In genomic region chr15:28895566-28895965, GRCh38 we compare ENCODE assay signal across 28 cellular contexts. TPM values are rescaled to one million over a fixed set of nuclear protein-coding genes. Genes with fewer than 3 reads are reported as not detected.
"Had no signal": no experiment of that assay in that cellular context is flagged by ENCODE, and none has a peak within 500 bp of the region (broad histone marks: within the 10 kb centered on the region; RNA-seq: fewer than 3 reads in every experiment).

No MANE protein-coding gene starts in this region.

- H3K27me3 ChIP-seq: ascending aorta, body of pancreas, Peyer's patch had no signal

- H3K4me3 ChIP-seq: ascending aorta, body of pancreas, Peyer's patch had no signal

- H3K36me3 ChIP-seq: ascending aorta, Peyer's patch had no signal

- DNase-seq: activated B cell treated with CpG ODN at 0.5 μM for 24 hours; activated CD4-positive, alpha-beta T cell treated with anti-CD3 and anti-CD28 coated beads for 1 hour; activated CD4-positive, alpha-beta T cell treated with anti-CD3 and anti-CD28 coated beads, Interleukin-2, amount 10 ng/mL, durations not matched to agents 24 days and 14 days; activated CD4-positive, alpha-beta T cell treated with anti-CD3 and anti-CD28 coated beads, Interleukin-2, amount 50 U/mL, for 48 hours; activated gamma-delta T cell; activated naive CD4-positive, alpha-beta T cell treated with anti-CD3 and anti-CD28 coated beads, Interleukin-2, amount 10 ng/mL, durations not matched to agents 7 days and 5 days; activated T-cell treated with anti-CD3 and anti-CD28 coated beads for 4 hours; activated T-cell treated with anti-CD3 and anti-CD28 coated beads, Interleukin-2, amount 50 U/mL, for 48 hours; body of pancreas; central memory CD4-positive, alpha-beta T cell; MM.1S; NCI-H1105; NCI-H1436; NCI-H1694 treated with DMSO at 0.1 percent for 48 hours; NCI-H2029 treated with DMSO at 0.1 percent for 48 hours; NCI-H345; NCI-H510A; NCI-H526 treated with DMSO at 0.1 percent for 48 hours; Peyer's patch; SHP77; T-cell; T-helper 2 cell; T1000 had no signal

- H3K9me3 ChIP-seq: ascending aorta, body of pancreas, Peyer's patch had no signal

- H3K4me1 ChIP-seq: ascending aorta, Peyer's patch had no signal

- H3K27me3 Mint-ChIP-seq: activated B cell treated with CpG ODN at 0.5 μM for 24 hours; activated T-helper 17 cell treated with anti-CD3 and anti-CD28 coated beads, Interleukin-2, amount 50 U/mL, for 72 hours; T-cell had no signal

- ATAC-seq: activated T-helper 17 cell treated with anti-CD3 and anti-CD28 coated beads, Interleukin-2, amount 50 U/mL, for 72 hours; body of pancreas; T-cell had no signal

- H3K4me1 Mint-ChIP-seq: activated B cell treated with CpG ODN at 0.5 μM for 24 hours had no signal

- H3K9me3 Mint-ChIP-seq: activated B cell treated with CpG ODN at 0.5 μM for 24 hours; activated CD4-positive, alpha-beta T cell treated with anti-CD3 and anti-CD28 coated beads, Interleukin-2, amount 10 ng/mL, durations not matched to agents 24 days and 14 days; activated naive CD4-positive, alpha-beta T cell treated with anti-CD3 and anti-CD28 coated beads, Interleukin-2, amount 10 ng/mL, durations not matched to agents 7 days and 5 days; activated T-helper 17 cell treated with anti-CD3 and anti-CD28 coated beads, Interleukin-2, amount 50 U/mL, for 72 hours; T-cell had no signal

- H3K27ac Mint-ChIP-seq: activated B cell treated with CpG ODN at 0.5 μM for 24 hours; activated CD4-positive, alpha-beta T cell treated with anti-CD3 and anti-CD28 coated beads, Interleukin-2, amount 10 ng/mL, durations not matched to agents 24 days and 14 days; activated naive CD4-positive, alpha-beta T cell treated with anti-CD3 and anti-CD28 coated beads, Interleukin-2, amount 10 ng/mL, durations not matched to agents 7 days and 5 days; activated T-helper 17 cell treated with anti-CD3 and anti-CD28 coated beads, Interleukin-2, amount 50 U/mL, for 72 hours had no signal

- H3K4me3 Mint-ChIP-seq: activated B cell treated with CpG ODN at 0.5 μM for 24 hours; activated CD4-positive, alpha-beta T cell treated with anti-CD3 and anti-CD28 coated beads, Interleukin-2, amount 10 ng/mL, durations not matched to agents 24 days and 14 days; activated naive CD4-positive, alpha-beta T cell treated with anti-CD3 and anti-CD28 coated beads, Interleukin-2, amount 10 ng/mL, durations not matched to agents 7 days and 5 days; activated T-helper 17 cell treated with anti-CD3 and anti-CD28 coated beads, Interleukin-2, amount 50 U/mL, for 72 hours; T-cell had no signal

- H3K27ac ChIP-seq: ascending aorta, body of pancreas, Peyer's patch had no signal

RNA-seq across cellular contexts. Expression of gene APBA2, which starts 9.8 kb away (rescaled TPM):
- total RNA-seq: activated B cell treated with CpG ODN at 0.5 μM for 24 hours had no signal

RNA-seq across cellular contexts. Expression of gene GOLGA6L7, which starts 47.1 kb away (rescaled TPM):
- total RNA-seq: activated B cell treated with CpG ODN at 0.5 μM for 24 hours; activated CD4-positive, alpha-beta T cell treated with anti-CD3 and anti-CD28 coated beads, Interleukin-2, amount 10 ng/mL, durations not matched to agents 24 days and 14 days; activated CD8-positive, alpha-beta memory T cell treated with anti-CD3 and anti-CD28 coated beads for 36 hours; activated T-helper 17 cell treated with anti-CD3 and anti-CD28 coated beads, Interleukin-2, amount 50 U/mL, for 72 hours; ascending aorta; body of pancreas; bronchial epithelial cell; Peyer's patch; SK-MEL-5; T-cell had no signal
